In genomic region chr9:101618693-101619092, GRCh38 we compare ENCODE assay signal across 26 cellular contexts. TPM values are rescaled to one million over a fixed set of nuclear protein-coding genes. Genes with fewer than 3 reads are reported as not detected.
A peak's percentile ranks its signal among the peaks of the same experiment; 100 is the strongest.
DNase-seq lines count a peak whose midpoint lies in the region; ATAC-seq lines count a peak whose summit lies in the region.
"Had no signal": no experiment of that assay in that cellular context is flagged by ENCODE, and none has a peak within 500 bp of the region (broad histone marks: within the 10 kb centered on the region; RNA-seq: fewer than 3 reads in every experiment).

No MANE protein-coding gene starts in this region.

- intact Hi-C loops in Right ventricle myocardium superior (cut with DNase I) = no loop called here

- peak; percentile 86 for ATAC-seq in GM18907 (IDR thresholded peaks at IDR 0.05; ENCODE audit: unreplicated experiment)
- ATAC-seq in HG02798 (IDR thresholded peaks at IDR 0.05; ENCODE audit: poor library complexity, unreplicated experiment) = peak; percentile 45
- ATAC-seq in HG03432 (IDR thresholded peaks at IDR 0.05; ENCODE audit: unreplicated experiment) = peak; percentile 79
- no peak for ATAC-seq in Right ventricle myocardium superior (ENCODE audit: poor library complexity)
- ATAC-seq in GM21447 (IDR thresholded peaks at IDR 0.05; ENCODE audit: unreplicated experiment) = no peak
- ATAC-seq: stimulated activated naive CD8-positive, alpha-beta T cell treated with anti-CD3 and anti-CD28 coated beads, Interleukin-15, amount 100 ng/mL, for 72 hours had no signal

- DNase-seq in kidney tubule cell (ENCODE audit: low spot score) (peak; percentile 41), Right ventricle myocardium superior (no peak), NCI-H345 (lab: John Stamatoyannopoulos, UW) (no peak), SHP77 treated with DMSO at 0.1 percent for 48 hours (lab: John Stamatoyannopoulos, UW) (no peak)
- DNase-seq: activated CD4-positive, alpha-beta T cell treated with anti-CD3 and anti-CD28 coated beads for 4 hours; activated effector memory CD4-positive, alpha-beta T cell treated with anti-CD3 and anti-CD28 coated beads, Interleukin-2, amount 50 U/mL, for 16 hours; CD8-positive, alpha-beta memory T cell; cortex of kidney; DMS79; head of caudate nucleus; left ventricle myocardium inferior; midbrain; MM.1S; NCI-H1694 treated with DMSO at 0.1 percent for 48 hours; NCI-H226; stimulated activated CD4-positive, alpha-beta T cell treated with anti-CD3 and anti-CD28 coated beads, Interleukin-2, amount 100 ng/mL, for 24 hours; stimulated activated naive CD8-positive, alpha-beta T cell treated with anti-CD3 and anti-CD28 coated beads, Interleukin-15, amount 100 ng/mL, for 72 hours; upper lobe of left lung had no signal

RNA-seq across cellular contexts. Expression of gene PPP3R2, which starts 23.9 kb away (rescaled TPM):
- total RNA-seq in Right ventricle myocardium superior = not detected
- total RNA-seq: bronchial epithelial cell; CD8-positive, alpha-beta memory T cell; left ventricle myocardium inferior; posterior vena cava; RPMI7951; skeletal muscle tissue; upper lobe of left lung had no signal

Comparison
In these comparisons a context has a peak if more than half of its experiments do, and no peak if none do; other contexts are left out.
1. ATAC-seq: peak in GM18907 (single experiment), HG02798 (single experiment) and HG03432 (single experiment); none in Right ventricle myocardium superior (single experiment) and GM21447 (single experiment).